Comparison of ENCODE assay signal across 16 cellular contexts in genomic region chr14:61298834-61299233, GRCh38.
"Had no signal": no experiment of that assay in that cellular context is flagged by ENCODE, and none has a peak within 500 bp of the region (broad histone marks: within the 10 kb centered on the region; RNA-seq: fewer than 3 reads in every experiment).

No MANE protein-coding gene starts in this region.

- H2AFZ ChIP-seq: neural progenitor cell had no signal

- H3K4me3 Mint-ChIP-seq: activated B cell treated with CpG ODN at 0.5 μM for 24 hours; activated CD4-positive, alpha-beta T cell treated with anti-CD3 and anti-CD28 coated beads, Interleukin-2, amount 10 ng/mL, durations not matched to agents 24 days and 14 days; activated naive CD4-positive, alpha-beta T cell treated with anti-CD3 and anti-CD28 coated beads, Interleukin-2, amount 10 ng/mL, durations not matched to agents 7 days and 5 days; brain; mesothelial cell of epicardium; neural progenitor cell had no signal

- H3K36me3 Mint-ChIP-seq: brain, neural progenitor cell had no signal

- ATAC-seq: heart left ventricle, lower lobe of right lung, sciatic nerve had no signal

- H3K4me2 ChIP-seq: neural progenitor cell had no signal

- H3K9me3 ChIP-seq: lower lobe of right lung, ovary, stomach, thoracic aorta had no signal

- H3K9me3 Mint-ChIP-seq: activated B cell treated with CpG ODN at 0.5 μM for 24 hours; activated CD4-positive, alpha-beta T cell treated with anti-CD3 and anti-CD28 coated beads, Interleukin-2, amount 10 ng/mL, durations not matched to agents 24 days and 14 days; activated naive CD4-positive, alpha-beta T cell treated with anti-CD3 and anti-CD28 coated beads, Interleukin-2, amount 10 ng/mL, durations not matched to agents 7 days and 5 days had no signal

- H3K4me1 Mint-ChIP-seq: activated B cell treated with CpG ODN at 0.5 μM for 24 hours, brain had no signal

- H3K27ac Mint-ChIP-seq: activated B cell treated with CpG ODN at 0.5 μM for 24 hours; activated CD4-positive, alpha-beta T cell treated with anti-CD3 and anti-CD28 coated beads, Interleukin-2, amount 10 ng/mL, durations not matched to agents 24 days and 14 days; brain; mesothelial cell of epicardium; neural progenitor cell had no signal

- H3K27me3 ChIP-seq: heart left ventricle, neural progenitor cell, ovary, stomach had no signal

- H3K27ac ChIP-seq: epithelial cell of prostate, heart left ventricle, lower lobe of right lung, neural progenitor cell, ovary, stomach, thoracic aorta had no signal

- H3K4me3 ChIP-seq: heart left ventricle, lower lobe of right lung, neural progenitor cell, ovary, stomach, thoracic aorta had no signal

- H3K4me1 ChIP-seq: lower lobe of right lung had no signal

- H3K9ac ChIP-seq: neural progenitor cell had no signal

- H3K36me3 ChIP-seq: heart left ventricle, lower lobe of right lung, neural progenitor cell, ovary, stomach, thoracic aorta had no signal

- H3K27me3 Mint-ChIP-seq: activated B cell treated with CpG ODN at 0.5 μM for 24 hours; activated CD4-positive, alpha-beta T cell treated with anti-CD3 and anti-CD28 coated beads, Interleukin-2, amount 10 ng/mL, durations not matched to agents 24 days and 14 days; activated naive CD4-positive, alpha-beta T cell treated with anti-CD3 and anti-CD28 coated beads, Interleukin-2, amount 10 ng/mL, durations not matched to agents 7 days and 5 days had no signal

- DNase-seq: activated B cell treated with CpG ODN at 0.5 μM for 24 hours; activated CD4-positive, alpha-beta T cell treated with anti-CD3 and anti-CD28 coated beads, Interleukin-2, amount 10 ng/mL, durations not matched to agents 24 days and 14 days; activated CD8-positive, alpha-beta memory T cell treated with anti-CD3 and anti-CD28 coated beads for 24 hours; activated naive CD4-positive, alpha-beta T cell treated with anti-CD3 and anti-CD28 coated beads, Interleukin-2, amount 10 ng/mL, durations not matched to agents 7 days and 5 days; cerebellar nuclear complex; heart left ventricle; lower lobe of right lung; ovary; stimulated activated CD4-positive, alpha-beta T cell treated with anti-CD3 and anti-CD28 coated beads, Interleukin-1b, Interleukin-23, amount 100 ng/mL, for 48 hours; stomach had no signal
